1 cellular context compared by ENCODE assay signal in the genomic region with DNA sequence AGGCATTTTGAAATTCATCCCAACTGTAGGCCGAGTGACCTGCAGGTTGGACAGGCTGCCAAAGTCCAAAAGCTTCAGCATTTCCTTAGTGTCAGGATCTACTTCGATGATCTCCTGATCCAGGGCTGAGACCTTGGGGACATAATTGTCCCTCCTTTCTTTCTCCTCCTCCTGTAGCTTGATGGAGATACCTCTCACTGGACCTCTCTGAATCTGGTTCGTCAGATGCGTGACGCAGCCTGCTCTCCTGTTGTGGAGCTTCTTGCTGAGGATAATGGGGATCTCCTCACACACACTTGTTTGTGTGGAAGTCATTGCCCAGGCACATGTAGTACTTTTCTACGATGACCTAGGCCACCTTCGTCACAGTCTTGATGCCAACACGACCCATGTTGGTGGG.
TF ChIP-seq lines count a peak whose summit lies in the region.

No MANE protein-coding gene starts in this region.

TF ChIP-seq in K562, 482 proteins besides CTCF, POLR2A, EP300 and RAD21:
- TF ChIP-seq DACH1 (IDR thresholded peaks at IDR 0.05; ENCODE audit: partially characterized antibody) (peak; percentile 80), TAF9B (IDR thresholded peaks at IDR 0.05; ENCODE audit: partially characterized antibody) (no peak), ZFP36 (IDR thresholded peaks at IDR 0.05; ENCODE audit: low read depth, low read length, partially characterized antibody) (no peak), PURB (CRISPR knock-in tag; IDR thresholded peaks at IDR 0.05; ENCODE audit: low read depth) (no peak), ESRRB (CRISPR knock-in tag; IDR thresholded peaks at IDR 0.05; ENCODE audit: borderline replicate concordance) (no peak), ZNF445 (CRISPR knock-in tag; IDR thresholded peaks at IDR 0.05; ENCODE audit: low read depth) (no peak), HNRNPLL (IDR thresholded peaks at IDR 0.05; ENCODE audit: low read depth, low read length, poor library complexity, severe bottlenecking) (no peak), ELF2 (CRISPR knock-in tag; IDR thresholded peaks at IDR 0.05) (0 out of 2 replicates have a peak, but pooled peaks have one; percentile 26), NFATC3 (IDR thresholded peaks at IDR 0.05) (no peak), ZNF274 (IDR thresholded peaks at IDR 0.05; ENCODE audit: borderline replicate concordance, low read depth, low read length) (0 out of 2 replicates have a peak, but pooled peaks have one; percentile 5), RBM39 (optimal IDR thresholded peaks at IDR 0.05; ENCODE audit: low read depth, low read length) (no peak), ZEB2 (IDR thresholded peaks at IDR 0.05) (no peak), TOE1 (IDR thresholded peaks at IDR 0.05; ENCODE audit: borderline replicate concordance) (no peak), TOE1 (CRISPR knock-in tag; IDR thresholded peaks at IDR 0.05; ENCODE audit: borderline replicate concordance, low read depth) (no peak)
- TF ChIP-seq, protein P1, sequence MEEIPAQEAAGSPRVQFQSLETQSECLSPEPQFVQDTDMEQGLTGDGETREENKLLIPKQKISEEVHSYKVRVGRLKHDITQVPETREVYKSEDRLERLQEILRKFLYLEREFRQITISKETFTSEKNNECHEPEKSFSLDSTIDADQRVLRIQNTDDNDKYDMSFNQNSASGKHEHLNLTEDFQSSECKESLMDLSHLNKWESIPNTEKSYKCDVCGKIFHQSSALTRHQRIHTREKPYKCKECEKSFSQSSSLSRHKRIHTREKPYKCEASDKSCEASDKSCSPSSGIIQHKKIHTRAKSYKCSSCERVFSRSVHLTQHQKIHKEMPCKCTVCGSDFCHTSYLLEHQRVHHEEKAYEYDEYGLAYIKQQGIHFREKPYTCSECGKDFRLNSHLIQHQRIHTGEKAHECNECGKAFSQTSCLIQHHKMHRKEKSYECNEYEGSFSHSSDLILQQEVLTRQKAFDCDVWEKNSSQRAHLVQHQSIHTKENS (CRISPR knock-in tag; IDR thresholded peaks at IDR 0.05) = no peak
